11 cellular contexts compared by ENCODE assay signal in genomic region chr16:65658339-65659275, GRCh38.
A peak's percentile ranks its signal among the peaks of the same experiment; 100 is the strongest.
DNase-seq lines count a peak whose midpoint lies in the region; ATAC-seq lines count a peak whose summit lies in the region.
"Had no signal": no experiment of that assay in that cellular context is flagged by ENCODE, and none has a peak within 500 bp of the region (broad histone marks: within the 10 kb centered on the region; RNA-seq: fewer than 3 reads in every experiment).

No MANE protein-coding gene starts in this region.

- no peak overlapping the region for H3K27ac Mint-ChIP-seq in activated naive CD8-positive, alpha-beta T cell treated with anti-CD3 and anti-CD28 coated beads, Interleukin-2, amount 50 U/mL, for 24 hours
- H3K27ac Mint-ChIP-seq: naive thymus-derived CD4-positive, alpha-beta T cell had no signal

- peaks cover 4% of the 10 kb centered on the region for H3K9me3 Mint-ChIP-seq in activated naive CD8-positive, alpha-beta T cell treated with anti-CD3 and anti-CD28 coated beads, Interleukin-2, amount 50 U/mL, for 24 hours

- H3K4me1 Mint-ChIP-seq in activated naive CD8-positive, alpha-beta T cell treated with anti-CD3 and anti-CD28 coated beads, Interleukin-2, amount 50 U/mL, for 24 hours = no peaks in the 10 kb centered on the region
- H3K4me1 Mint-ChIP-seq: naive thymus-derived CD4-positive, alpha-beta T cell had no signal

- peaks cover 6% of the 10 kb centered on the region for H3K27me3 Mint-ChIP-seq in activated naive CD8-positive, alpha-beta T cell treated with anti-CD3 and anti-CD28 coated beads, Interleukin-2, amount 50 U/mL, for 24 hours

- intact Hi-C loops in posterior vena cava (cut with DNase I) = no loop called here

- ATAC-seq in esophagus mucosa (peak; percentile 94), GM18873 (IDR thresholded peaks at IDR 0.05; ENCODE audit: low FRiP score, unreplicated experiment) (no peak)
- ATAC-seq in activated naive CD8-positive, alpha-beta T cell treated with anti-CD3 and anti-CD28 coated beads, Interleukin-2, amount 50 U/mL, for 24 hours = no peak
- ATAC-seq: naive thymus-derived CD4-positive, alpha-beta T cell had no signal

- no peaks in the 10 kb centered on the region for H3K36me3 Mint-ChIP-seq in activated naive CD8-positive, alpha-beta T cell treated with anti-CD3 and anti-CD28 coated beads, Interleukin-2, amount 50 U/mL, for 24 hours (ENCODE audit: low read depth)

- no peak overlapping the region for H3K4me3 Mint-ChIP-seq in activated naive CD8-positive, alpha-beta T cell treated with anti-CD3 and anti-CD28 coated beads, Interleukin-2, amount 50 U/mL, for 24 hours
- H3K4me3 Mint-ChIP-seq: naive thymus-derived CD4-positive, alpha-beta T cell had no signal

- DNase-seq in GM04504 (ENCODE audit: low read depth) (peak; percentile 83), NOMO-1 treated with dmso at 0.1 percent for 144 hours (lab: John Stamatoyannopoulos, UW; ENCODE audit: unreplicated experiment) (peak; percentile 11), posterior vena cava (ENCODE audit: low spot score) (peak; percentile 74), NCI-H128 (lab: John Stamatoyannopoulos, UW; ENCODE audit: unreplicated experiment) (no peak)
- no peak for DNase-seq in activated naive CD8-positive, alpha-beta T cell treated with anti-CD3 and anti-CD28 coated beads, Interleukin-2, amount 50 U/mL, for 24 hours
- DNase-seq in activated CD4-positive, CD25-positive, alpha-beta regulatory T cell treated with anti-CD3 and anti-CD28 coated beads, Interleukin-2, amount 50 U/mL, for 72 hours = no peak
- DNase-seq: activated CD8-positive, alpha-beta memory T cell treated with anti-CD3 and anti-CD28 coated beads, Interleukin-2, amount 50 U/mL, for 4 hours; KBM-7; naive thymus-derived CD4-positive, alpha-beta T cell had no signal

Comparison
In these comparisons a context has a peak if more than half of its experiments do, and no peak if none do; other contexts are left out.
1. DNase-seq: peak in GM04504 (single experiment), NOMO-1 treated with dmso at 0.1 percent for 144 hours (single experiment) and posterior vena cava (single experiment); none in NCI-H128 (single experiment), activated naive CD8-positive, alpha-beta T cell treated with anti-CD3 and anti-CD28 coated beads, Interleukin-2, amount 50 U/mL, for 24 hours (single experiment) and activated CD4-positive, CD25-positive, alpha-beta regulatory T cell treated with anti-CD3 and anti-CD28 coated beads, Interleukin-2, amount 50 U/mL, for 72 hours (single experiment).